Comparison of ENCODE assay signal across 25 cellular contexts in the genomic region with DNA sequence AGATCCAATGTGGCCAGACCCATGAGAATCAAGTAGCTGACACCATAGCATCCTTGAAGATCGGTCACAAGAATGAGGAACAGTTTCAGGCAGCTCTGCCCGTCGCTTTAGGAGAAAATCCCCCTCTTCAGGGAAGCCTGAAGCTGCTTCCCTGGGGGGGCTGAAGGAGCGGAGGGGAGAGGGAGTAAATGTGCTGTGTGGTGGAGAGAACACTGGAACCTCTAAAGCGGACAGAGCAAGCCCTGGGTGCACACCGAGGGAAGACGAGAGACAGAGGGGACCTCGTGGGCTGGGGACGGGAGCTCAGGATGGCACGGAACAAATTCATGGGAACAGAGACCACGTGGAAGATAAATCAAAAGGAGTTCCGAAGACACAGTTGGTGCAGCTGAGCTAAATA.
"Had no signal": no experiment of that assay in that cellular context is flagged by ENCODE, and none has a peak within 500 bp of the region (broad histone marks: within the 10 kb centered on the region; RNA-seq: fewer than 3 reads in every experiment).

No MANE protein-coding gene starts in this region.

- H3K9me3 ChIP-seq: left ventricle myocardium inferior, ovary, psoas muscle, tibial artery had no signal

- H3K36me3 ChIP-seq: left ventricle myocardium inferior, ovary, tibial artery had no signal

- H3K27ac ChIP-seq: left ventricle myocardium inferior, ovary, psoas muscle, tibial artery had no signal

- H3K4me1 Mint-ChIP-seq: activated B cell treated with CpG ODN at 0.5 μM for 24 hours; activated CD4-positive, alpha-beta T cell treated with anti-CD3 and anti-CD28 coated beads for 36 hours; activated naive CD8-positive, alpha-beta T cell treated with anti-CD3 and anti-CD28 coated beads, Interleukin-2, amount 10 ng/mL, durations not matched to agents 7 days and 5 days; immature natural killer cell had no signal

- H3K9me3 Mint-ChIP-seq: activated B cell treated with CpG ODN at 0.5 μM for 24 hours; activated naive CD4-positive, alpha-beta T cell treated with anti-CD3 and anti-CD28 coated beads for 36 hours; activated naive CD8-positive, alpha-beta T cell treated with anti-CD3 and anti-CD28 coated beads, Interleukin-2, amount 10 ng/mL, durations not matched to agents 7 days and 5 days; immature natural killer cell; natural killer cell treated with Interleukin-12 subunit alpha and Interleukin-12 subunit beta and Interleukin-15 and Interleukin-18, amount 100 ng/mL, for 72 hours had no signal

- DNase-seq: activated B cell treated with CpG ODN at 0.5 μM for 24 hours; activated CD4-positive, alpha-beta T cell treated with anti-CD3 and anti-CD28 coated beads for 36 hours; activated CD4-positive, alpha-beta T cell treated with anti-CD3 and anti-CD28 coated beads, Interleukin-2, amount 50 U/mL, for 4 hours; activated naive CD4-positive, alpha-beta T cell treated with anti-CD3 and anti-CD28 coated beads for 36 hours; activated naive CD8-positive, alpha-beta T cell treated with anti-CD3 and anti-CD28 coated beads, Interleukin-2, amount 10 ng/mL, durations not matched to agents 7 days and 5 days; activated T-cell treated with anti-CD3 and anti-CD28 coated beads, Interleukin-2, amount 50 U/mL, for 1 hour; amygdala; cortex of kidney; erythroblast; foreskin melanocyte; immature natural killer cell; left ventricle myocardium inferior; mammary epithelial cell; midbrain; ovary; psoas muscle; right cardiac atrium; stimulated activated CD4-positive, alpha-beta T cell treated with anti-CD3 and anti-CD28 coated beads, Interleukin-12 subunit alpha, Interleukin-12 subunit beta, amount 100 ng/mL, for 4 hours; stimulated activated CD4-positive, alpha-beta T cell treated with anti-CD3 and anti-CD28 coated beads, Interleukin-4, amount 100 ng/mL, for 4 hours; stimulated activated naive CD8-positive, alpha-beta T cell treated with anti-CD3 and anti-CD28 coated beads, Interleukin-15, Interleukin-2, amounts not matched to agents 100 U/mL and 50 U/mL, for 24 hours; substantia nigra; SW 1271; T-helper 17 cell had no signal

- ATAC-seq: activated CD4-positive, alpha-beta T cell treated with anti-CD3 and anti-CD28 coated beads for 36 hours; natural killer cell treated with Interleukin-12 subunit alpha and Interleukin-12 subunit beta and Interleukin-15 and Interleukin-18, amount 100 ng/mL, for 72 hours; psoas muscle; right cardiac atrium; stimulated activated naive CD8-positive, alpha-beta T cell treated with anti-CD3 and anti-CD28 coated beads, Interleukin-15, Interleukin-2, amounts not matched to agents 100 U/mL and 50 U/mL, for 24 hours; T-helper 17 cell had no signal

- H3K27ac Mint-ChIP-seq: activated B cell treated with CpG ODN at 0.5 μM for 24 hours; activated CD4-positive, alpha-beta T cell treated with anti-CD3 and anti-CD28 coated beads for 36 hours; activated naive CD4-positive, alpha-beta T cell treated with anti-CD3 and anti-CD28 coated beads for 36 hours; activated naive CD8-positive, alpha-beta T cell treated with anti-CD3 and anti-CD28 coated beads, Interleukin-2, amount 10 ng/mL, durations not matched to agents 7 days and 5 days; immature natural killer cell; natural killer cell treated with Interleukin-12 subunit alpha and Interleukin-12 subunit beta and Interleukin-15 and Interleukin-18, amount 100 ng/mL, for 72 hours; T-helper 17 cell had no signal

- H3K4me3 ChIP-seq: left ventricle myocardium inferior, ovary, psoas muscle, tibial artery had no signal

- H3K27me3 ChIP-seq: ovary had no signal

- H3K27me3 Mint-ChIP-seq: activated CD4-positive, alpha-beta T cell treated with anti-CD3 and anti-CD28 coated beads for 36 hours; activated naive CD8-positive, alpha-beta T cell treated with anti-CD3 and anti-CD28 coated beads, Interleukin-2, amount 10 ng/mL, durations not matched to agents 7 days and 5 days had no signal

- H3K4me1 ChIP-seq: left ventricle myocardium inferior, psoas muscle, tibial artery had no signal

- H3K36me3 Mint-ChIP-seq: activated naive CD8-positive, alpha-beta T cell treated with anti-CD3 and anti-CD28 coated beads, Interleukin-2, amount 10 ng/mL, durations not matched to agents 7 days and 5 days; immature natural killer cell; natural killer cell treated with Interleukin-12 subunit alpha and Interleukin-12 subunit beta and Interleukin-15 and Interleukin-18, amount 100 ng/mL, for 72 hours had no signal

- H3K4me3 Mint-ChIP-seq: activated B cell treated with CpG ODN at 0.5 μM for 24 hours; activated CD4-positive, alpha-beta T cell treated with anti-CD3 and anti-CD28 coated beads for 36 hours; activated naive CD4-positive, alpha-beta T cell treated with anti-CD3 and anti-CD28 coated beads for 36 hours; activated naive CD8-positive, alpha-beta T cell treated with anti-CD3 and anti-CD28 coated beads, Interleukin-2, amount 10 ng/mL, durations not matched to agents 7 days and 5 days; immature natural killer cell; natural killer cell treated with Interleukin-12 subunit alpha and Interleukin-12 subunit beta and Interleukin-15 and Interleukin-18, amount 100 ng/mL, for 72 hours; T-helper 17 cell had no signal
